In genomic region chr3:52123106-52123708, GRCh38 we compare ENCODE assay signal across 8 cellular contexts. TPM values are rescaled to one million over a fixed set of nuclear protein-coding genes. Genes with fewer than 3 reads are reported as not detected.
DNase-seq lines count a peak whose midpoint lies in the region; ATAC-seq and TF ChIP-seq lines count a peak whose summit lies in the region.

No MANE protein-coding gene starts in this region.

- CTCF ChIA-PET in activated CD8-positive, alpha-beta T cell treated with anti-CD3 and anti-CD28 coated beads, Interleukin-2, amount 10 ng/mL, durations not matched to agents 7 days and 5 days (lab: Charles Lee): interaction anchor here (0.7 to 5.5 kb wide), 25 partner anchors 8 to 182 kb away, joined by 3 to 115 read pairs (median 4); partner anchors contain the start of genes DUSP7, RPL29 and RRP9

- peak; percentile 55 for ATAC-seq in GM19463 (IDR thresholded peaks at IDR 0.05; ENCODE audit: unreplicated experiment)
- ATAC-seq in activated CD8-positive, alpha-beta T cell treated with anti-CD3 and anti-CD28 coated beads, Interleukin-2, amount 10 ng/mL, durations not matched to agents 7 days and 5 days: peak; percentile 80
- peak; percentile 89 to 92 for ATAC-seq in lower lobe of right lung
- no peak for ATAC-seq in GM19328 (IDR thresholded peaks at IDR 0.05; ENCODE audit: unreplicated experiment)

- H3K4me1 ChIP-seq in lower lobe of right lung: peaks cover 39% of the 10 kb centered on the region

- peaks cover 45% of the 10 kb centered on the region for H3K36me3 Mint-ChIP-seq in activated CD8-positive, alpha-beta T cell treated with anti-CD3 and anti-CD28 coated beads, Interleukin-2, amount 10 ng/mL, durations not matched to agents 7 days and 5 days (ENCODE audit: low read depth)

- H3K4me3 ChIP-seq in lower lobe of right lung: no peak overlapping the region

- H3K4me3 Mint-ChIP-seq in activated CD8-positive, alpha-beta T cell treated with anti-CD3 and anti-CD28 coated beads, Interleukin-2, amount 10 ng/mL, durations not matched to agents 7 days and 5 days: no peak overlapping the region

- TF ChIP-seq CTCF in lower lobe of right lung (IDR thresholded peaks at IDR 0.05): peak; percentile 98

- POLR2A ChIA-PET in activated CD8-positive, alpha-beta T cell treated with anti-CD3 and anti-CD28 coated beads, Interleukin-2, amount 10 ng/mL, durations not matched to agents 7 days and 5 days (lab: Charles Lee): no interaction called here

- H3K36me3 ChIP-seq in lower lobe of right lung: no peaks in the 10 kb centered on the region

- H3K27ac ChIP-seq in lower lobe of right lung: peak overlapping the region; percentile 76

- peaks cover 32% of the 10 kb centered on the region for H3K4me1 Mint-ChIP-seq in activated CD8-positive, alpha-beta T cell treated with anti-CD3 and anti-CD28 coated beads, Interleukin-2, amount 10 ng/mL, durations not matched to agents 7 days and 5 days (ENCODE audit: low read depth)

- no peak overlapping the region for H3K27ac Mint-ChIP-seq in activated CD8-positive, alpha-beta T cell treated with anti-CD3 and anti-CD28 coated beads, Interleukin-2, amount 10 ng/mL, durations not matched to agents 7 days and 5 days

- DNase-seq in Ammon's horn (ENCODE audit: low spot score) (peak; percentile 87), NCI-H526 (lab: John Stamatoyannopoulos, UW) (peak; percentile 8 to 61), ecto neural progenitor cell (ENCODE audit: low spot score) (peak; percentile 85), lower lobe of right lung (peak; percentile 83)
- peak; percentile 79 for DNase-seq in activated CD8-positive, alpha-beta T cell treated with anti-CD3 and anti-CD28 coated beads, Interleukin-2, amount 10 ng/mL, durations not matched to agents 7 days and 5 days
- peak; percentile 54 to 67 (median 58) for DNase-seq in stimulated activated CD4-positive, alpha-beta T cell treated with anti-CD3 and anti-CD28 coated beads, TNF-alpha, amount 100 ng/mL, for 24 hours (ENCODE audit: low read depth in 3 of 3)

- intact Hi-C loops in lower lobe of right lung (cut with DNase I): loop anchor here (10.0 kb wide), 1 partner anchor 108 kb away; no protein-coding TSS in a partner anchor

- H3K9me3 ChIP-seq in lower lobe of right lung: no peaks in the 10 kb centered on the region

- H3K27me3 Mint-ChIP-seq in activated CD8-positive, alpha-beta T cell treated with anti-CD3 and anti-CD28 coated beads, Interleukin-2, amount 10 ng/mL, durations not matched to agents 7 days and 5 days (ENCODE audit: low read depth): no peaks in the 10 kb centered on the region

- no peaks in the 10 kb centered on the region for H3K9me3 Mint-ChIP-seq in activated CD8-positive, alpha-beta T cell treated with anti-CD3 and anti-CD28 coated beads, Interleukin-2, amount 10 ng/mL, durations not matched to agents 7 days and 5 days (ENCODE audit: insufficient read depth)

- H3K27me3 ChIP-seq in lower lobe of right lung (ENCODE audit: low read depth): no peaks in the 10 kb centered on the region

RNA-seq across cellular contexts. Expression of gene POC1A, which starts 31.0 kb away (rescaled TPM):
- 10 to 100 TPM; 31.7 to 32.3 TPM for total RNA-seq in activated CD8-positive, alpha-beta T cell treated with anti-CD3 and anti-CD28 coated beads, Interleukin-2, amount 10 ng/mL, durations not matched to agents 7 days and 5 days
- total RNA-seq in lower lobe of right lung: 2.7 TPM

Comparison
In these comparisons a context has a peak if more than half of its experiments do, and no peak if none do; other contexts are left out.
1. DNase-seq: peak in every context shown above with its lines; median percentile 87 in Ammon's horn; 85 in ecto neural progenitor cell; 83 in lower lobe of right lung; 79 in activated CD8-positive, alpha-beta T cell treated with anti-CD3 and anti-CD28 coated beads, Interleukin-2, amount 10 ng/mL, durations not matched to agents 7 days and 5 days; 58 in stimulated activated CD4-positive, alpha-beta T cell treated with anti-CD3 and anti-CD28 coated beads, TNF-alpha, amount 100 ng/mL, for 24 hours; 34 in NCI-H526.